Comparison of ENCODE assay signal across 1 cellular context in the genomic region with DNA sequence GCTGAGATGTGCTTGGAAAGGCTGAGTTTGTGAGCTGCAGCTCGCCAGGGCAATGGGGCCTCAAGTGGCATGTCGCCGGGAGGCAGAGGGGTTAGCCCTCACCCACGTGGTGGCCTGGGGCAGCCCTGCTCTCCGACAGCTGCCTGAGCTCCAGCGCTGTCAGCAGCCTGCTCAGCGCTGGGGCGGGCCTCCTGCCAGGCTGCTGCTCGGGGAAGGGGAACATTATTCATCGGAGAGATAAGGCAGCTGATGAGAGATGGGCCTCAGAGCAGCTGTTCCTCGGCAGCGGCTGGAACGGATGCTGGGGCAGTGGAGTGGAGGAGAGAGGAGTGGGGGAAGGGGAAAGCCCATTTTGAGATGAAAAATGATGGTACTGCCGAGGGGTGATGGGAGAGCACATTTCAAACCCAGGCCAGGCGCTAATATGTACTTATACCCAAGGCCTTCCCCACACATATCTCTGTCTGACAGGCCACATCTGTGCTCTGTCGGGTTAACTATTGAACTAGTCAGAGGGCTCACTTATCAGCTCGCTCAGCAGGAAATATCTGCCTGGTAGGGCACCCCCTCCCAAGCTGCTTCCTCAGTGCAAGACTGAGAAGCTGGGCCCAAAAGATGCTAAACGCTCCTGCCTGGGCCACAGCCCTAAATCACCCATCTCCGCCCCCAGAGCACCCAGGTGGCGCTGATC.
TF ChIP-seq lines count a peak whose summit lies in the region.

No MANE protein-coding gene starts in this region.

TF ChIP-seq in GM23338, 12 proteins besides CTCF, POLR2A, EP300 and RAD21 (continued from another document):
- TF ChIP-seq NANOG (IDR thresholded peaks at IDR 0.05; ENCODE audit: borderline replicate concordance) = no peak
- no peak for TF ChIP-seq EZH2 (IDR thresholded peaks at IDR 0.05; ENCODE audit: low read depth, unreplicated experiment)
- TF ChIP-seq REST (IDR thresholded peaks at IDR 0.05; ENCODE audit: unreplicated experiment) = no peak
